In the genomic region with DNA sequence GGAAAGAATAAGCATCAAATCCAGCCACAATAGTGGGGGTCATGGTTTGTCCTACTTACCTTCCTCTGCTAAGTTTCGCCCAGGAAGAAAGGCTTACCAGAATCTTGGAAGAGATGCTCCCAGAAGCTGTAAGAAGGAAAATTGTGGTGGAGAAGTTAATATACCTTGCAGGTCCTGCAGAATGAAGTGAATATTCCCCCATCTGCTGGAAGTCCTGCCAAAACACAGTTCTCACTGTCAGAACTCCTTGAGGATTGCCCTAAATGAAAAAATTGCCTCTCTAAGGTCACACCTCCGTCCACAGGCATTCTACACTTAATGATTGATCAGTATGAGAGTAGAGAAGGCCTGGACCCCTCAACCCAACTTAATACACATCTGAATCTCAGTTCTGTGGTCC, we compare ENCODE assay signal across 22 cellular contexts.
"Had no signal": no experiment of that assay in that cellular context is flagged by ENCODE, and none has a peak within 500 bp of the region (broad histone marks: within the 10 kb centered on the region; RNA-seq: fewer than 3 reads in every experiment).

No MANE protein-coding gene starts in this region.

- H3K36me3 Mint-ChIP-seq: naive B cell; stimulated activated effector memory CD8-positive, alpha-beta T cell treated with anti-CD3 and anti-CD28 coated beads, Interleukin-12 subunit alpha, Interleukin-12 subunit beta, amount 100 ng/mL, for 72 hours had no signal

- H3K27me3 ChIP-seq: esophagus squamous epithelium, gastroesophageal sphincter, right lobe of liver, suprapubic skin, thyroid gland, upper lobe of left lung, vagina had no signal

- H3K27ac ChIP-seq: esophagus squamous epithelium, gastroesophageal sphincter, psoas muscle, right lobe of liver, suprapubic skin, thyroid gland, upper lobe of left lung, vagina had no signal

- H3K4me1 Mint-ChIP-seq: naive B cell; nephron; stimulated activated effector memory CD8-positive, alpha-beta T cell treated with anti-CD3 and anti-CD28 coated beads, Interleukin-12 subunit alpha, Interleukin-12 subunit beta, amount 100 ng/mL, for 72 hours had no signal

- ATAC-seq: gastroesophageal sphincter; left colon; left ventricle myocardium superior; psoas muscle; right lobe of liver; stimulated activated effector memory CD8-positive, alpha-beta T cell treated with anti-CD3 and anti-CD28 coated beads, Interleukin-12 subunit alpha, Interleukin-12 subunit beta, amount 100 ng/mL, for 72 hours; stimulated activated naive CD8-positive, alpha-beta T cell treated with anti-CD3 and anti-CD28 coated beads, Interleukin-15, Interleukin-2, amounts not matched to agents 100 U/mL and 50 U/mL, for 24 hours had no signal

- H3K4me1 ChIP-seq: esophagus squamous epithelium, gastroesophageal sphincter, psoas muscle, right lobe of liver, suprapubic skin, thyroid gland, upper lobe of left lung, vagina had no signal

- H3K27ac Mint-ChIP-seq: naive B cell; nephron; stimulated activated effector memory CD8-positive, alpha-beta T cell treated with anti-CD3 and anti-CD28 coated beads, Interleukin-12 subunit alpha, Interleukin-12 subunit beta, amount 100 ng/mL, for 72 hours had no signal

- DNase-seq: cortex of kidney; effector memory CD4-positive, alpha-beta T cell; esophagus squamous epithelium; glutamatergic neuron; left colon; left ventricle myocardium superior; mesenchymal stem cell; naive B cell; psoas muscle; retina; right lobe of liver; stimulated activated CD4-positive, alpha-beta T cell treated with anti-CD3 and anti-CD28 coated beads, Interleukin-4, amount 100 ng/mL, for 1 hour; stimulated activated CD8-positive, alpha-beta memory T cell treated with anti-CD3 and anti-CD28 coated beads, Interleukin-4, amount 100 ng/mL, for 48 hours; stimulated activated naive CD8-positive, alpha-beta T cell treated with anti-CD3 and anti-CD28 coated beads, Interleukin-15, Interleukin-2, amounts not matched to agents 100 U/mL and 50 U/mL, for 24 hours; thyroid gland; upper lobe of left lung had no signal

- H3K27me3 Mint-ChIP-seq: naive B cell had no signal

- H3K9me3 ChIP-seq: right lobe of liver, thyroid gland, vagina had no signal

- H3K4me3 Mint-ChIP-seq: naive B cell; nephron; stimulated activated effector memory CD8-positive, alpha-beta T cell treated with anti-CD3 and anti-CD28 coated beads, Interleukin-12 subunit alpha, Interleukin-12 subunit beta, amount 100 ng/mL, for 72 hours had no signal

- H3K36me3 ChIP-seq: esophagus squamous epithelium, gastroesophageal sphincter, right lobe of liver, suprapubic skin, thyroid gland, upper lobe of left lung, vagina had no signal

- H3K4me3 ChIP-seq: esophagus squamous epithelium, gastroesophageal sphincter, lung, psoas muscle, right lobe of liver, suprapubic skin, thyroid gland, upper lobe of left lung, vagina had no signal
